ENCODE assay signal across 9 cellular contexts in genomic region chr15:60255390-60255789, GRCh38.
DNase-seq lines count a peak whose midpoint lies in the region; ATAC-seq, FAIRE-seq and TF ChIP-seq lines count a peak whose summit lies in the region.
"Had no signal": no experiment of that assay in that cellular context is flagged by ENCODE, and none has a peak within 500 bp of the region (broad histone marks: within the 10 kb centered on the region; RNA-seq: fewer than 3 reads in every experiment).

No MANE protein-coding gene starts in this region.

- H3K4me3 Mint-ChIP-seq in dendritic cell treated with granulocyte-macrophage colony-stimulating factor and Interleukin-4, amounts not matched to agents 40 ng/mL and 50 ng/mL, for 4 days: no peak overlapping the region
- no peak overlapping the region for H3K4me3 Mint-ChIP-seq in CD4-positive, alpha-beta memory T cell

- peaks cover 8% of the 10 kb centered on the region for H3K27me3 Mint-ChIP-seq in dendritic cell treated with granulocyte-macrophage colony-stimulating factor and Interleukin-4, amounts not matched to agents 40 ng/mL and 50 ng/mL, for 4 days
- H3K27me3 Mint-ChIP-seq in CD4-positive, alpha-beta memory T cell: peaks cover 18 to 29% of the 10 kb centered on the region in 2 donors

- POLR2A ChIA-PET in CD4-positive, alpha-beta memory T cell (lab: Charles Lee; ENCODE audit: partially characterized antibody): no interaction called here

- no peaks in the 10 kb centered on the region for H3K36me3 ChIP-seq in CD4-positive, alpha-beta memory T cell (ENCODE audit: insufficient read depth, low read length)

- no peak overlapping the region for H3K4me3 ChIP-seq in CD4-positive, alpha-beta memory T cell (ENCODE audit: low read length in 2 of 2)

- DNase-seq in GM12891 (ENCODE audit: insufficient read length, low spot score): no peak
- DNase-seq in stromal cell of bone marrow (ENCODE audit: low read depth): peak; percentile 22
- no peak for DNase-seq in GM19240 (ENCODE audit: insufficient read length, low spot score)
- no peak for DNase-seq in CD4-positive, alpha-beta memory T cell
- DNase-seq in SKM-1 (lab: John Stamatoyannopoulos, UW; ENCODE audit: unreplicated experiment): no peak

- no peaks in the 10 kb centered on the region for H3K36me3 Mint-ChIP-seq in dendritic cell treated with granulocyte-macrophage colony-stimulating factor and Interleukin-4, amounts not matched to agents 40 ng/mL and 50 ng/mL, for 4 days (ENCODE audit: low read depth)
- H3K36me3 Mint-ChIP-seq in CD4-positive, alpha-beta memory T cell: no peaks in the 10 kb centered on the region

- peak; percentile 82 for ATAC-seq in GM21367 (IDR thresholded peaks at IDR 0.05; ENCODE audit: unreplicated experiment)
- ATAC-seq in HG03571 (IDR thresholded peaks at IDR 0.05; ENCODE audit: unreplicated experiment): peak; percentile 74

- peak overlapping the region; percentile 32 for H3K27ac Mint-ChIP-seq in dendritic cell treated with granulocyte-macrophage colony-stimulating factor and Interleukin-4, amounts not matched to agents 40 ng/mL and 50 ng/mL, for 4 days
- H3K27ac Mint-ChIP-seq in CD4-positive, alpha-beta memory T cell: no peak overlapping the region

- no peaks in the 10 kb centered on the region for H3K9me3 ChIP-seq in CD4-positive, alpha-beta memory T cell (ENCODE audit: control insufficient read depth in 1 of 2, low read length in 2 of 2)

- H3K9me3 Mint-ChIP-seq in dendritic cell treated with granulocyte-macrophage colony-stimulating factor and Interleukin-4, amounts not matched to agents 40 ng/mL and 50 ng/mL, for 4 days: no peaks in the 10 kb centered on the region
- H3K9me3 Mint-ChIP-seq in CD4-positive, alpha-beta memory T cell: no peaks in the 10 kb centered on the region

- CTCF ChIA-PET in CD4-positive, alpha-beta memory T cell (lab: Charles Lee; ENCODE audit: partially characterized antibody): no interaction called here

- H3K27me3 ChIP-seq in CD4-positive, alpha-beta memory T cell (ENCODE audit: insufficient read depth, low read length): no peaks in the 10 kb centered on the region

- peak; percentile 94 for FAIRE-seq in GM12891 (lab: Jason Lieb, UNC)
- FAIRE-seq: colon had no signal

- no peak for TF ChIP-seq POLR2A in GM12891 (IDR thresholded peaks at IDR 0.05; ENCODE audit: low read depth, low read length)

- no peak overlapping the region for H3K27ac ChIP-seq in CD4-positive, alpha-beta memory T cell (ENCODE audit: low read depth, low read length)

- H3K4me1 ChIP-seq in CD4-positive, alpha-beta memory T cell (ENCODE audit: insufficient read depth, low read length): no peaks in the 10 kb centered on the region

- H3K4me1 Mint-ChIP-seq in dendritic cell treated with granulocyte-macrophage colony-stimulating factor and Interleukin-4, amounts not matched to agents 40 ng/mL and 50 ng/mL, for 4 days (ENCODE audit: low read depth): peaks cover 10% of the 10 kb centered on the region
- H3K4me1 Mint-ChIP-seq in CD4-positive, alpha-beta memory T cell: no peaks in the 10 kb centered on the region

- intact Hi-C loops in dendritic cell treated with granulocyte-macrophage colony-stimulating factor and Interleukin-4, amounts not matched to agents 40 ng/mL and 50 ng/mL, for 4 days (cut with micrococcal nuclease): no loop called here
- intact Hi-C loops in CD4-positive, alpha-beta memory T cell (cut with micrococcal nuclease): no loop called here

TF ChIP-seq in GM12891, 5 proteins besides CTCF, POLR2A, EP300 and RAD21:
- no peak for TF ChIP-seq TAF1 (IDR thresholded peaks at IDR 0.05; ENCODE audit: low read depth, low read length)
- peak; percentile 92 for TF ChIP-seq POU2F2 (IDR thresholded peaks at IDR 0.05; ENCODE audit: low read depth, low read length)
- TF ChIP-seq POLR2AphosphoS5 (IDR thresholded peaks at IDR 0.05; ENCODE audit: low read depth, low read length): no peak
- TF ChIP-seq SPI1 (IDR thresholded peaks at IDR 0.05; ENCODE audit: low read depth, low read length): peak; percentile 40; the same call in 1 of the 2 replicates
- no peak for TF ChIP-seq PAX5 (IDR thresholded peaks at IDR 0.05; ENCODE audit: insufficient read depth, low read length, severe bottlenecking)
